In the genomic region with DNA sequence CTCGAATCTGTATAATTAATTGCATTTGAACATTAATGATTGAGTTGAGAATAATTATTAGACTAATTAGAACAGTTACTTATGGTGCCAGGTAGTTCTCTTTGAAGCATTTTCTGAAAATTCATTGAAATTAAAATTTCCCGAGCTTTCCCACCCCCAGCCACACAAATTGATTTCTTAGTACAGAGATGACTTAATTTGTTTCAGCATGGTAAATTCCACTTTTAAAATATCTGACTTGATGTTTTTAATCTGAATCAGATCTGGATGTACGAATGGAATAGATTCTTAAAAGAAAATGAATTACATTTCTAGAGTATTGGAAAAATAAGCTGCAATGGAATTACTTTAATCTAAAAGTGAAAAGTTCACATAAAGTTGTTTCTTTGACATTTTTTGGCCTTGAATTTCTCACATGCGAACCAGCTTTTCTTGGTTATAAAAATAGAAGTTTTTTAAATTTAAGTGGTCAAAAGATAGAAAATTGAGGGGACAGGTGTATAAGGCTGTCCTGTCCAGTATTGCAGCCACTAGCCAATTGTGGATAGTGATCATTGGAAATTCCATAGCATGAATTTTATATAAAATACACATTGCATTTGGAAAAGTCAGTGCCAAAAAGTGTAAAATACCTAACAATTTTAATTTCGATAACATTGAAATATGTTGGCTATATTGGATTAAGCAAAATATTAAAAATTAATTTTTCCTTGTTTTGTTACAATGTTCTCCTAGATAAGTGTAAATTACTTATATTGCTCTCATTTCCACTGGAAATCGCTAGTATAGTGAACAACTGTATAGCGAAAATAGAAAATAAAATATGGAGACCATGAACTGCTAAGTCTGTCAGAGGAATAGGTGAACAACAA, we compare ENCODE assay signal across 8 cellular contexts.
DNase-seq lines count a peak whose midpoint lies in the region; ATAC-seq and TF ChIP-seq lines count a peak whose summit lies in the region.

No MANE protein-coding gene starts in this region.

- no peak for TF ChIP-seq CTCF in DOHH2 (IDR thresholded peaks at IDR 0.05; ENCODE audit: low read depth, low read length, poor library complexity, severe bottlenecking)
- no peak for TF ChIP-seq CTCF in OCI-LY3 (IDR thresholded peaks at IDR 0.05; ENCODE audit: low read depth, low read length)
- TF ChIP-seq CTCF in endodermal cell (conservative IDR thresholded peaks at IDR 0.05), result no peak
- TF ChIP-seq CTCF in parathyroid adenoma (IDR thresholded peaks at IDR 0.05), result no peak

- ATAC-seq in GM21723 (IDR thresholded peaks at IDR 0.05; ENCODE audit: unreplicated experiment), result no peak

- no peaks in the 10 kb centered on the region for H3K36me3 Mint-ChIP-seq in endodermal cell (ENCODE audit: low read depth)

- H3F3A ChIP-seq in DOHH2 (ENCODE audit: control insufficient read depth, insufficient read depth), result peaks cover 64% of the 10 kb centered on the region

- peaks cover 28% of the 10 kb centered on the region for H3K4me1 Mint-ChIP-seq in endodermal cell

- H3K36me3 ChIP-seq in DOHH2 (ENCODE audit: control insufficient read depth, low read length) (peaks cover 10% of the 10 kb centered on the region), OCI-LY3 (replicated peaks; ENCODE audit: low read depth, low read length) (peaks cover 4% of the 10 kb centered on the region), endodermal cell (ENCODE audit: control insufficient read depth, insufficient read depth, low read length) (no peaks in the 10 kb centered on the region), parathyroid adenoma (ENCODE audit: control insufficient read depth, insufficient read depth, low read length) (no peaks in the 10 kb centered on the region)

- H3K4me1 ChIP-seq in DOHH2 (ENCODE audit: control insufficient read depth, low read length), result peaks cover 74% of the 10 kb centered on the region
- H3K4me1 ChIP-seq in OCI-LY3 (ENCODE audit: low read length), result peaks cover 43% of the 10 kb centered on the region
- peaks cover 5% of the 10 kb centered on the region for H3K4me1 ChIP-seq in endodermal cell (ENCODE audit: control insufficient read depth, insufficient read depth, low read length)
- H3K4me1 ChIP-seq in parathyroid adenoma, result peaks cover 4% of the 10 kb centered on the region

- H3K4me2 ChIP-seq in DOHH2 (ENCODE audit: low read length), result peak overlapping the region; percentile 78
- peak overlapping the region; percentile 96 for H3K4me2 ChIP-seq in OCI-LY3 (ENCODE audit: low read length)
- peak overlapping the region; percentile 100 for H3K4me2 ChIP-seq in parathyroid adenoma (ENCODE audit: low read length)

- peak overlapping the region; percentile 85 for H3K27ac ChIP-seq in DOHH2 (ENCODE audit: low read depth, low read length)
- peak overlapping the region; percentile 99 for H3K27ac ChIP-seq in OCI-LY3 (ENCODE audit: low read length)
- peak overlapping the region; percentile 81 for H3K27ac ChIP-seq in endodermal cell (ENCODE audit: low read depth, low read length)
- H3K27ac ChIP-seq in parathyroid adenoma, result peak overlapping the region; percentile 92

- peak overlapping the region; percentile 92 for H3K4me3 Mint-ChIP-seq in endodermal cell

- no peaks in the 10 kb centered on the region for H3K9me2 ChIP-seq in DOHH2 (replicated peaks; ENCODE audit: control insufficient read depth, low read length)

- WGBS in endodermal cell (ENCODE audit: insufficient coverage in 1 of 2, insufficient read length in 1 of 2), 2 experiments, result 0 to 3% methylated on average over 4 to 6 of the region's 7 CpGs

- peak overlapping the region; percentile 94 for H3K4me3 ChIP-seq in DOHH2 (ENCODE audit: low read length)
- H3K4me3 ChIP-seq in OCI-LY3 (ENCODE audit: low read length), result peak overlapping the region; percentile 87
- peak overlapping the region; percentile 95 for H3K4me3 ChIP-seq in endodermal cell (ENCODE audit: low read length)
- peak overlapping the region; percentile 94 for H3K4me3 ChIP-seq in parathyroid adenoma (ENCODE audit: low read depth, low read length)

- no peaks in the 10 kb centered on the region for H3K27me3 Mint-ChIP-seq in endodermal cell (ENCODE audit: insufficient read depth)

- H3K79me2 ChIP-seq in DOHH2 (ENCODE audit: control insufficient read depth, low read length) (no peaks in the 10 kb centered on the region), OCI-LY3 (ENCODE audit: low read length) (no peaks in the 10 kb centered on the region; the same call in 1 of the 2 replicates), parathyroid adenoma (no peaks in the 10 kb centered on the region)

- H2AFZ ChIP-seq in OCI-LY3 (ENCODE audit: low read depth, low read length) (no peak overlapping the region), parathyroid adenoma (peak overlapping the region; percentile 84)

- H3K9me3 Mint-ChIP-seq in endodermal cell, result no peaks in the 10 kb centered on the region

- DNase-seq in endodermal cell (no peak), DMS53 treated with DMSO at 0.1 percent for 48 hours (lab: John Stamatoyannopoulos, UW; ENCODE audit: unreplicated experiment) (no peak), SKM-1 treated with dmso at 0.1 percent for 144 hours (lab: John Stamatoyannopoulos, UW; ENCODE audit: unreplicated experiment) (no peak), NCI-H146 treated with DMSO at 0.1 percent for 48 hours (lab: John Stamatoyannopoulos, UW; ENCODE audit: unreplicated experiment) (no peak)

- H4K20me1 ChIP-seq in DOHH2 (ENCODE audit: control insufficient read depth, insufficient read depth, low read depth, low read length) (no peaks in the 10 kb centered on the region), OCI-LY3 (ENCODE audit: insufficient read depth, low read length) (no peaks in the 10 kb centered on the region)

- H3K27me3 ChIP-seq in DOHH2 (ENCODE audit: control insufficient read depth, low read length) (no peaks in the 10 kb centered on the region), OCI-LY3 (ENCODE audit: low read depth, low read length) (no peaks in the 10 kb centered on the region), endodermal cell (ENCODE audit: control insufficient read depth, insufficient read depth, low read length, poor library complexity, severe bottlenecking) (no peaks in the 10 kb centered on the region), parathyroid adenoma (ENCODE audit: control insufficient read depth, insufficient read depth, low read length) (no peaks in the 10 kb centered on the region)

- H3K9ac ChIP-seq in OCI-LY3 (ENCODE audit: low read length) (peak overlapping the region; percentile 98), endodermal cell (ENCODE audit: extremely low read depth, low read length, poor library complexity, severe bottlenecking) (peak overlapping the region; percentile 83), parathyroid adenoma (no peak overlapping the region)

- H3K9me3 ChIP-seq in DOHH2 (ENCODE audit: control insufficient read depth, insufficient read depth, low read length), result no peaks in the 10 kb centered on the region
- H3K9me3 ChIP-seq in OCI-LY3 (ENCODE audit: insufficient read depth, low read length), result peaks cover 4% of the 10 kb centered on the region; the same call in 1 of the 2 replicates
- no peaks in the 10 kb centered on the region for H3K9me3 ChIP-seq in endodermal cell (ENCODE audit: control insufficient read depth, low read length)
- no peaks in the 10 kb centered on the region for H3K9me3 ChIP-seq in parathyroid adenoma (ENCODE audit: control insufficient read depth, low read length)

- H3K27ac Mint-ChIP-seq in endodermal cell, result peak overlapping the region; percentile 98
